In the genomic region with DNA sequence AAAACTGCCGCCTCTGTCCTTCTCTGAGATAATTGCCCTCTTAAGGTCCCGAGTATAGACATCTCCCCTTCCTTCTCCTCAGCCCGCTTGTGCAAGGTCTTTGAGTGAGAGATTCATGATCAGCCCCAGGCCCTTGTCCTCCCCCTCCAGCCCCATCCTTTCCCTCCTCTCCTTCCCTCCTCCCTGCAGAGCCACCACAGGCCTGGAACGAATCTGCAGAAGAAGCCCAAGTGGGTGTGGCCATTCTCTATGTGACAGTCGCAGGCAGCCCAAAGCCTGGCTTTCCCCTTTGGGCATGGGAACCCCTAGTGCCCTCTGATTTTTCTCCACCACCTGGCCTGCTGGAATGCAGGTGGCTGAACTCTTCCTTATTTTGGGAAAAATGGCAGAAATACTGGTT, we compare ENCODE assay signal across 18 cellular contexts. TPM values are rescaled to one million over a fixed set of nuclear protein-coding genes. Genes with fewer than 3 reads are reported as not detected.
DNase-seq lines count a peak whose midpoint lies in the region; ATAC-seq and TF ChIP-seq lines count a peak whose summit lies in the region.
"Had no signal": no experiment of that assay in that cellular context is flagged by ENCODE, and none has a peak within 500 bp of the region (broad histone marks: within the 10 kb centered on the region; RNA-seq: fewer than 3 reads in every experiment).

No MANE protein-coding gene starts in this region.

- no peak for TF ChIP-seq POLR2A in thyroid gland (IDR thresholded peaks at IDR 0.05)

- no peak overlapping the region for H3K4me3 Mint-ChIP-seq in WTC11
- H3K4me3 Mint-ChIP-seq: activated CD8-positive, alpha-beta T cell treated with anti-CD3 and anti-CD28 coated beads, Interleukin-2, amount 10 ng/mL, durations not matched to agents 7 days and 5 days; stimulated activated naive CD8-positive, alpha-beta T cell treated with anti-CD3 and anti-CD28 coated beads, Interleukin-15, amount 100 ng/mL, for 72 hours had no signal

- ATAC-seq in left ventricle myocardium superior (no peak), Right ventricle myocardium superior (ENCODE audit: poor library complexity) (no peak), WTC11 (peak; percentile 13), HG03565 (IDR thresholded peaks at IDR 0.05; ENCODE audit: unreplicated experiment) (no peak)
- ATAC-seq: activated CD8-positive, alpha-beta T cell treated with anti-CD3 and anti-CD28 coated beads, Interleukin-2, amount 10 ng/mL, durations not matched to agents 7 days and 5 days; activated naive CD4-positive, alpha-beta T cell treated with anti-CD3 and anti-CD28 coated beads, Interleukin-2, amount 50 U/mL, for 72 hours; heart left ventricle; stimulated activated naive CD8-positive, alpha-beta T cell treated with anti-CD3 and anti-CD28 coated beads, Interleukin-15, amount 100 ng/mL, for 72 hours had no signal

- CTCF ChIA-PET in WTC11 (lab: Charles Lee), result interaction anchor here (1.8 to 3.9 kb wide), 2 partner anchors 168 to 193 kb away, joined by 6 to 29 read pairs; no protein-coding TSS in a partner anchor

- no peaks in the 10 kb centered on the region for H3K9me3 ChIP-seq in thyroid gland
- H3K9me3 ChIP-seq: heart left ventricle, neutrophil, right atrium auricular region had no signal

- peaks cover 14% of the 10 kb centered on the region for H3K4me1 Mint-ChIP-seq in WTC11

- DNase-seq in left ventricle myocardium superior (peak; percentile 26), Right ventricle myocardium superior (no peak), WTC11 (ENCODE audit: low spot score) (no peak), left kidney (ENCODE audit: low read depth, low spot score) (peak; percentile 71), thyroid gland (no peak)
- DNase-seq in activated CD4-positive, alpha-beta T cell treated with anti-CD3 and anti-CD28 coated beads for 48 hours, result no peak
- DNase-seq in stimulated activated CD4-positive, alpha-beta T cell treated with anti-CD3 and anti-CD28 coated beads, Interleukin-4, amount 100 ng/mL, for 24 hours, result no peak
- DNase-seq: activated CD8-positive, alpha-beta T cell treated with anti-CD3 and anti-CD28 coated beads, Interleukin-2, amount 10 ng/mL, durations not matched to agents 7 days and 5 days; activated T-cell treated with anti-CD3 and anti-CD28 coated beads, Interleukin-2, amount 50 U/mL, for 48 hours; effector CD4-positive, alpha-beta T cell; NCI-H1930; NCI-H526 treated with DMSO at 0.1 percent for 48 hours; stimulated activated naive CD8-positive, alpha-beta T cell treated with anti-CD3 and anti-CD28 coated beads, Interleukin-15, amount 100 ng/mL, for 72 hours had no signal

- intact Hi-C loops in left ventricle myocardium superior (cut with micrococcal nuclease) (no loop called here), Right ventricle myocardium superior (cut with DNase I) (no loop called here), thyroid gland (cut with DNase I) (no loop called here)

- H3K4me1 ChIP-seq in thyroid gland, result peaks cover 0 to 2% of the 10 kb centered on the region in 2 donors

- H3K27me3 Mint-ChIP-seq in WTC11 (ENCODE audit: low read depth), result peaks cover 18% of the 10 kb centered on the region

- POLR2A ChIA-PET in WTC11 (lab: Charles Lee), result no interaction called here

- H3K27me3 ChIP-seq in thyroid gland, result no peaks in the 10 kb centered on the region
- H3K27me3 ChIP-seq: heart left ventricle, right atrium auricular region had no signal

- 43 to 55% methylated on average over 5 of the region's 5 CpGs for WGBS in thyroid gland, 2 donors

- no peaks in the 10 kb centered on the region for H3K36me3 Mint-ChIP-seq in WTC11
- H3K36me3 Mint-ChIP-seq: activated naive CD4-positive, alpha-beta T cell treated with anti-CD3 and anti-CD28 coated beads, Interleukin-2, amount 50 U/mL, for 72 hours had no signal

- H3K36me3 ChIP-seq in thyroid gland, result no peaks in the 10 kb centered on the region
- H3K36me3 ChIP-seq: neutrophil, right atrium auricular region had no signal

- TF ChIP-seq CTCF in WTC11 (IDR thresholded peaks at IDR 0.05) (no peak), thyroid gland (IDR thresholded peaks at IDR 0.05) (no peak)

- H3K9me3 Mint-ChIP-seq in WTC11, result no peaks in the 10 kb centered on the region
- H3K9me3 Mint-ChIP-seq: activated naive CD4-positive, alpha-beta T cell treated with anti-CD3 and anti-CD28 coated beads, Interleukin-2, amount 50 U/mL, for 72 hours; stimulated activated naive CD8-positive, alpha-beta T cell treated with anti-CD3 and anti-CD28 coated beads, Interleukin-15, amount 100 ng/mL, for 72 hours had no signal

- H3K4me3 ChIP-seq in thyroid gland (replicated peaks in 1 of 3), result no peak overlapping the region
- H3K4me3 ChIP-seq: heart left ventricle, right atrium auricular region had no signal

- H3K27ac Mint-ChIP-seq in WTC11, result no peak overlapping the region
- H3K27ac Mint-ChIP-seq: activated CD8-positive, alpha-beta T cell treated with anti-CD3 and anti-CD28 coated beads, Interleukin-2, amount 10 ng/mL, durations not matched to agents 7 days and 5 days had no signal

- no peak overlapping the region for H3K27ac ChIP-seq in thyroid gland
- H3K27ac ChIP-seq: neutrophil, right atrium auricular region had no signal

TF ChIP-seq in WTC11, 78 proteins besides CTCF, POLR2A, EP300 and RAD21 (continues in another document):
- TF ChIP-seq RORB (CRISPR knock-in tag; IDR thresholded peaks at IDR 0.05) (no peak), HMGXB4 (CRISPR knock-in tag; IDR thresholded peaks at IDR 0.05) (no peak), NR1H2 (CRISPR knock-in tag; IDR thresholded peaks at IDR 0.05) (no peak), NFATC4 (CRISPR knock-in tag; IDR thresholded peaks at IDR 0.05) (no peak), ZNF219 (CRISPR knock-in tag; IDR thresholded peaks at IDR 0.05; ENCODE audit: borderline replicate concordance) (no peak), USF1 (CRISPR knock-in tag; IDR thresholded peaks at IDR 0.05) (no peak), JUN (CRISPR knock-in tag; IDR thresholded peaks at IDR 0.05) (no peak), ZNF263 (CRISPR knock-in tag; IDR thresholded peaks at IDR 0.05; ENCODE audit: low read depth) (no peak), ZNF138 (CRISPR knock-in tag; conservative IDR thresholded peaks at IDR 0.05) (no peak), NFE2L1 (CRISPR knock-in tag; IDR thresholded peaks at IDR 0.05) (no peak), TP53 (CRISPR knock-in tag; IDR thresholded peaks at IDR 0.05) (no peak)
- TF ChIP-seq, protein P1, sequence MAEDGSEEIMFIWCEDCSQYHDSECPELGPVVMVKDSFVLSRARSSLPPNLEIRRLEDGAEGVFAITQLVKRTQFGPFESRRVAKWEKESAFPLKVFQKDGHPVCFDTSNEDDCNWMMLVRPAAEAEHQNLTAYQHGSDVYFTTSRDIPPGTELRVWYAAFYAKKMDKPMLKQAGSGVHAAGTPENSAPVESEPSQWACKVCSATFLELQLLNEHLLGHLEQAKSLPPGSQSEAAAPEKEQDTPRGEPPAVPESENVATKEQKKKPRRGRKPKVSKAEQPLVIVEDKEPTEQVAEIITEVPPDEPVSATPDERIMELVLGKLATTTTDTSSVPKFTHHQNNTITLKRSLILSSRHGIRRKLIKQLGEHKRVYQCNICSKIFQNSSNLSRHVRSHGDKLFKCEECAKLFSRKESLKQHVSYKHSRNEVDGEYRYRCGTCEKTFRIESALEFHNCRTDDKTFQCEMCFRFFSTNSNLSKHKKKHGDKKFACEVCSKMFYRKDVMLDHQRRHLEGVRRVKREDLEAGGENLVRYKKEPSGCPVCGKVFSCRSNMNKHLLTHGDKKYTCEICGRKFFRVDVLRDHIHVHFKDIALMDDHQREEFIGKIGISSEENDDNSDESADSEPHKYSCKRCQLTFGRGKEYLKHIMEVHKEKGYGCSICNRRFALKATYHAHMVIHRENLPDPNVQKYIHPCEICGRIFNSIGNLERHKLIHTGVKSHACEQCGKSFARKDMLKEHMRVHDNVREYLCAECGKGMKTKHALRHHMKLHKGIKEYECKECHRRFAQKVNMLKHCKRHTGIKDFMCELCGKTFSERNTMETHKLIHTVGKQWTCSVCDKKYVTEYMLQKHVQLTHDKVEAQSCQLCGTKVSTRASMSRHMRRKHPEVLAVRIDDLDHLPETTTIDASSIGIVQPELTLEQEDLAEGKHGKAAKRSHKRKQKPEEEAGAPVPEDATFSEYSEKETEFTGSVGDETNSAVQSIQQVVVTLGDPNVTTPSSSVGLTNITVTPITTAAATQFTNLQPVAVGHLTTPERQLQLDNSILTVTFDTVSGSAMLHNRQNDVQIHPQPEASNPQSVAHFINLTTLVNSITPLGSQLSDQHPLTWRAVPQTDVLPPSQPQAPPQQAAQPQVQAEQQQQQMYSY (CRISPR knock-in tag; IDR thresholded peaks at IDR 0.05), result no peak

RNA-seq across cellular contexts. Expression of gene NDRG4, which starts 7.2 kb away (rescaled TPM):
- total RNA-seq in left ventricle myocardium superior, result 580 TPM
- 290 TPM for total RNA-seq in Right ventricle myocardium superior
- 20.5 to 24.6 TPM (median 23.1 TPM) in 3 replicates for total RNA-seq in WTC11 (2021)
- 10 to 100 TPM in 2 of 4 donors, 1 to 10 TPM in 2; 3.3 to 12.9 (median 9.3) TPM for total RNA-seq in thyroid gland
- total RNA-seq: activated CD8-positive, alpha-beta T cell treated with anti-CD3 and anti-CD28 coated beads, Interleukin-2, amount 10 ng/mL, durations not matched to agents 7 days and 5 days had no signal

RNA-seq across cellular contexts. Expression of gene SETD6, which starts 22.6 kb away (rescaled TPM):
- total RNA-seq in left ventricle myocardium superior (15.3 TPM), Right ventricle myocardium superior (14.4 TPM), WTC11 (2021) (34.0 to 41.1 TPM (median 35.0 TPM) in 3 replicates), thyroid gland (10 to 100 TPM; 37.3 to 59.2 (median 44.4) TPM)

Comparison
In these comparisons a context has a peak if more than half of its experiments do, and no peak if none do; other contexts are left out.
1. DNase-seq: peak in left ventricle myocardium superior (single experiment) and left kidney (single experiment); none in Right ventricle myocardium superior (single experiment), WTC11 (single experiment), thyroid gland (0 of 2), activated CD4-positive, alpha-beta T cell treated with anti-CD3 and anti-CD28 coated beads for 48 hours (single experiment) and stimulated activated CD4-positive, alpha-beta T cell treated with anti-CD3 and anti-CD28 coated beads, Interleukin-4, amount 100 ng/mL, for 24 hours (single experiment).
2. RNA of gene NDRG4, which starts 7.2 kb away (total RNA-seq): 580 TPM in left ventricle myocardium superior (single experiment) and 290 TPM in Right ventricle myocardium superior (single experiment); 20.5 to 24.6 TPM in WTC11 and 3.3 to 12.9 TPM in thyroid gland; every median in the first group is over 10 times any median in the second.